8 cellular contexts compared by ENCODE assay signal in genomic region chr3:38164136-38164965, GRCh38.
DNase-seq lines count a peak whose midpoint lies in the region; ATAC-seq and FAIRE-seq lines count a peak whose summit lies in the region.

No MANE protein-coding gene starts in this region.

- H3K4me3 ChIP-seq in HUES48 (ENCODE audit: low read depth, low read length) (peak overlapping the region; percentile 69), muscle layer of duodenum (ENCODE audit: low read depth in 1 of 2, low read length in 2 of 2) (peak overlapping the region; percentile 77 to 83)

- no peak for FAIRE-seq in RCC 7860 (lab: Jason Lieb, UNC)

- ATAC-seq in GM18870 (IDR thresholded peaks at IDR 0.05; ENCODE audit: unreplicated experiment) (peak; percentile 14), GM18861 (IDR thresholded peaks at IDR 0.05; ENCODE audit: unreplicated experiment) (no peak), HG03196 (IDR thresholded peaks at IDR 0.05; ENCODE audit: unreplicated experiment) (no peak)
- peak; percentile 15 for ATAC-seq in central memory CD8-positive, alpha-beta T cell (replicated peaks; ENCODE audit: extremely low read depth, poor library complexity, severe bottlenecking)

- H3K9me3 ChIP-seq in HUES48 (ENCODE audit: control insufficient read depth, insufficient read depth, low read length), result no peaks in the 10 kb centered on the region; the same call in 1 of the 2 replicates
- no peaks in the 10 kb centered on the region for H3K9me3 ChIP-seq in muscle layer of duodenum (ENCODE audit: control insufficient read depth in 1 of 2, low read length in 2 of 2)

- no peak for DNase-seq in central memory CD8-positive, alpha-beta T cell (ENCODE audit: low spot score in 2 of 2)
- DNase-seq in RCC 7860 (ENCODE audit: low spot score), result no peak
- no peak for DNase-seq in NCI-H774 (lab: John Stamatoyannopoulos, UW)

- H3K36me3 ChIP-seq in HUES48 (ENCODE audit: control insufficient read depth, insufficient read depth, low read length) (no peaks in the 10 kb centered on the region), muscle layer of duodenum (ENCODE audit: control insufficient read depth in 1 of 2, insufficient read depth in 2 of 2, low read length in 2 of 2) (peaks cover 0 to 5% of the 10 kb centered on the region in 2 donors)

- H3K27ac ChIP-seq in HUES48 (ENCODE audit: low read depth, low read length), result peak overlapping the region; percentile 94
- H3K27ac ChIP-seq in muscle layer of duodenum (ENCODE audit: low read length), result peak overlapping the region; percentile 99

- peak overlapping the region; percentile 94 for H3K4me3 Mint-ChIP-seq in central memory CD8-positive, alpha-beta T cell

- no peaks in the 10 kb centered on the region for H3K9me3 Mint-ChIP-seq in central memory CD8-positive, alpha-beta T cell

- H3K4me1 ChIP-seq in HUES48 (ENCODE audit: control insufficient read depth, insufficient read depth, low read length) (no peaks in the 10 kb centered on the region; the same call in 1 of the 2 replicates), muscle layer of duodenum (ENCODE audit: control insufficient read depth in 1 of 2, insufficient read depth in 2 of 2, low read length in 2 of 2) (peaks cover 0 to 10% of the 10 kb centered on the region in 2 donors)

- no peaks in the 10 kb centered on the region for H3K27me3 Mint-ChIP-seq in central memory CD8-positive, alpha-beta T cell

- H3K36me3 Mint-ChIP-seq in central memory CD8-positive, alpha-beta T cell (ENCODE audit: insufficient read depth), result peaks cover 24% of the 10 kb centered on the region

- no peak overlapping the region for H3K9ac ChIP-seq in HUES48 (ENCODE audit: low read depth, low read length)

- H3K4me1 Mint-ChIP-seq in central memory CD8-positive, alpha-beta T cell, result peaks cover 42% of the 10 kb centered on the region

- H3K27me3 ChIP-seq in HUES48 (ENCODE audit: control insufficient read depth, insufficient read depth, low read length) (no peaks in the 10 kb centered on the region), muscle layer of duodenum (ENCODE audit: low read depth, low read length) (no peaks in the 10 kb centered on the region)

- H3K27ac Mint-ChIP-seq in central memory CD8-positive, alpha-beta T cell (ENCODE audit: low read depth), result peak overlapping the region; percentile 99

Comparison
In these comparisons a context has a peak if more than half of its experiments do, and no peak if none do; other contexts are left out.
1. ATAC-seq: peak in GM18870 (single experiment) and central memory CD8-positive, alpha-beta T cell (single experiment); none in GM18861 (single experiment) and HG03196 (single experiment).